Comparison of ENCODE assay signal across 8 cellular contexts in the genomic region with DNA sequence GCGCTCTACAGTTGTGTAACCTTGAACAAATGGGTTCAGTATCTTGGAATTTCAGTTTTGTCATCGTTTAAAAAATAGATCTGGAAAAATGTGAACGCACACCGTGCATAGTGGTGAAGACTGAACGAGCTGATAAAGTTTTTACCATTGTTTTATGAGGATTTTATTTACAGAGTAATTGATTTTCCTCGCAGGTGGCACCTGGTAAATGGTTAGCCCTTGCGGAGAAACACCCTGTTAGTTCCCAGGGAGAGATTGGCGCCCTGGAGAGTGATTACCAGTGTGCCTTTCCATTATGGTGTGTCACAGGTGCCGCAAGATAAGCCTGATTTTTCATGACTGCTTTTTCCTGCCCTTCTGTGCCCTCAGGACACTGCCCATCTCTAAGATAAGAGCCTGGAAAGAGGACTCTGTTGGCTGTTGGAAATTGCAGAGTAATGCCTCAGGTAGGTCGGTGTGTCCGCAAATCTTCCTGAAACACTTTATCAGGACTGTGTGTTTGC. TPM values are rescaled to one million over a fixed set of nuclear protein-coding genes. Genes with fewer than 3 reads are reported as not detected.
A peak's percentile ranks its signal among the peaks of the same experiment; 100 is the strongest.
DNase-seq lines count a peak whose midpoint lies in the region; ATAC-seq and TF ChIP-seq lines count a peak whose summit lies in the region.

No MANE protein-coding gene starts in this region.

- H3K4me3 ChIP-seq in AG04450 (ENCODE audit: low read depth, low read length) (peak overlapping the region; percentile 82), breast epithelium (peak overlapping the region; percentile 66 to 95 (median 91))
- H3K4me3 ChIP-seq in Jurkat, Clone E6-1 (ENCODE audit: low read length): peak overlapping the region; percentile 64

- intact Hi-C loops in breast epithelium (cut with DNase I; ENCODE audit: low total_unique reads): no loop called here

- ATAC-seq in HG02759 (IDR thresholded peaks at IDR 0.05; ENCODE audit: unreplicated experiment) (no peak), GM18502 (IDR thresholded peaks at IDR 0.05; ENCODE audit: poor library complexity, unreplicated experiment) (no peak)

- H3K27ac ChIP-seq in AG04450 (ENCODE audit: low read depth, low read length): peak overlapping the region; percentile 93
- peak overlapping the region; percentile 99 to 100 for H3K27ac ChIP-seq in breast epithelium

- H3K27me3 ChIP-seq in AG04450 (ENCODE audit: control insufficient read depth, insufficient read depth, low read length) (no peaks in the 10 kb centered on the region), breast epithelium (no peaks in the 10 kb centered on the region)

- CTCF ChIA-PET in AG04450 (lab: Charles Lee): no interaction called here

- H3K4me1 ChIP-seq in breast epithelium: peaks cover 0 to 10% of the 10 kb centered on the region in 2 donors

- POLR2A ChIA-PET in AG04450 (lab: Yijun Ruan, JAX): interaction anchor here (0.9 kb wide), 1 partner anchor 57 kb away, joined by 4 read pairs; no protein-coding TSS in a partner anchor

- no peak for TF ChIP-seq POLR2A in breast epithelium (IDR thresholded peaks at IDR 0.05)

- no peak for TF ChIP-seq CTCF in AG04450 (IDR thresholded peaks at IDR 0.05; ENCODE audit: low read depth, low read length)
- no peak for TF ChIP-seq CTCF in breast epithelium (IDR thresholded peaks at IDR 0.05)

- H3K9me3 ChIP-seq in AG04450 (ENCODE audit: control insufficient read depth, insufficient read depth, low read length): peaks cover 6% of the 10 kb centered on the region
- H3K9me3 ChIP-seq in breast epithelium: peaks cover 11 to 28% of the 10 kb centered on the region in 2 donors

- DNase-seq in AG04450 (ENCODE audit: low read depth, low spot score): no peak
- no peak for DNase-seq in Jurkat, Clone E6-1 (ENCODE audit: low read depth, low spot score)
- no peak for DNase-seq in breast epithelium (ENCODE audit: low spot score in 2 of 2)
- DNase-seq in mucosa of gallbladder (ENCODE audit: low spot score): peak; percentile 38
- no peak for DNase-seq in DMS153 treated with DMSO at 0.1 percent for 48 hours (lab: John Stamatoyannopoulos, UW; ENCODE audit: unreplicated experiment)
- DNase-seq in NCI-H1092 (lab: John Stamatoyannopoulos, UW): no peak

- H3K36me3 ChIP-seq in breast epithelium: peaks cover 12% of the 10 kb centered on the region

RNA-seq across cellular contexts. Expression of gene ZNF181, which starts 0.6 kb away (rescaled TPM):
- 5.0 and 9.3 TPM in 2 replicates for polyA plus RNA-seq in AG04450 (2011; rRNA removed)
- polyA minus RNA-seq in AG04450 (2011; rRNA and poly(A)+ RNA removed): 4.1 and 7.2 TPM in 2 replicates
- polyA plus RNA-seq in Jurkat, Clone E6-1 (2012; ENCODE audit: insufficient read depth, insufficient read length): 11.2 TPM
- total RNA-seq in breast epithelium: 10 to 100 TPM; 15.7 to 48.3 (median 22.0) TPM
- 13.7 TPM for total RNA-seq in mucosa of gallbladder

RNA-seq across cellular contexts. Expression of gene ZNF599, which starts 38.4 kb away (rescaled TPM):
- polyA plus RNA-seq in AG04450 (2011; rRNA removed): 8.6 and 9.1 TPM in 2 replicates
- polyA minus RNA-seq in AG04450 (2011; rRNA and poly(A)+ RNA removed): 5.4 and 6.4 TPM in 2 replicates
- polyA plus RNA-seq in Jurkat, Clone E6-1 (2012; ENCODE audit: insufficient read depth, insufficient read length): 4.5 TPM
- total RNA-seq in breast epithelium (10 to 100 TPM in 1 of 3 donors, 1 to 10 TPM in 2; 5.6 to 12.7 (median 8.2) TPM), mucosa of gallbladder (9.0 TPM)

RNA-seq across cellular contexts. Expression of gene ZNF302, which starts 57.2 kb away (rescaled TPM):
- 21.6 and 29.1 TPM in 2 replicates for polyA plus RNA-seq in AG04450 (2011; rRNA removed)
- polyA minus RNA-seq in AG04450 (2011; rRNA and poly(A)+ RNA removed): 9.1 and 15.7 TPM in 2 replicates
- 8.9 TPM for polyA plus RNA-seq in Jurkat, Clone E6-1 (2012; ENCODE audit: insufficient read depth, insufficient read length)
- total RNA-seq in breast epithelium (10 to 100 TPM; 24.2 to 54.2 (median 33.1) TPM), mucosa of gallbladder (28.8 TPM)

RNA-seq across cellular contexts. Expression of gene SCGB2B2, which starts 57.7 kb away (rescaled TPM):
- 0.04 and 0.21 TPM in 2 replicates for polyA plus RNA-seq in AG04450 (2011; rRNA removed)
- 0.18 and 0.52 TPM in 2 replicates for polyA minus RNA-seq in AG04450 (2011; rRNA and poly(A)+ RNA removed)
- polyA plus RNA-seq in Jurkat, Clone E6-1 (2012; ENCODE audit: insufficient read depth, insufficient read length): not detected
- 1 to 10 TPM in 1 of 3 donors, under 1 TPM in 2; 0.80 to 5.6 (median 0.98) TPM for total RNA-seq in breast epithelium
- 1.0 TPM for total RNA-seq in mucosa of gallbladder
